In genomic region chr10:46014215-46014614, GRCh38 we compare ENCODE assay signal across 25 cellular contexts. TPM values are rescaled to one million over a fixed set of nuclear protein-coding genes. Genes with fewer than 3 reads are reported as not detected.
"Had no signal": no experiment of that assay in that cellular context is flagged by ENCODE, and none has a peak within 500 bp of the region (broad histone marks: within the 10 kb centered on the region; RNA-seq: fewer than 3 reads in every experiment).

No MANE protein-coding gene starts in this region.

- DNase-seq: activated B cell treated with CpG ODN at 0.5 μM for 24 hours; activated CD4-positive, alpha-beta T cell treated with anti-CD3 and anti-CD28 coated beads, Interleukin-2, amount 10 ng/mL, durations not matched to agents 7 days and 5 days; activated naive CD4-positive, alpha-beta T cell treated with anti-CD3 and anti-CD28 coated beads for 36 hours; amygdala; endodermal cell; glutamatergic neuron; immature natural killer cell; left cardiac atrium; occipital lobe; sigmoid colon; stimulated activated CD4-positive, alpha-beta T cell treated with anti-CD3 and anti-CD28 coated beads, Interleukin-2, amount 100 ng/mL, for 24 hours; stimulated activated naive CD8-positive, alpha-beta T cell treated with anti-CD3 and anti-CD28 coated beads, Interleukin-15, Interleukin-2, amounts not matched to agents 100 U/mL and 50 U/mL, for 24 hours; upper lobe of left lung had no signal

- H3K4me1 ChIP-seq: prostate gland had no signal

- FAIRE-seq: TTC549 had no signal

- H3K27ac Mint-ChIP-seq: activated B cell treated with CpG ODN at 0.5 μM for 24 hours; activated CD4-positive, alpha-beta T cell treated with anti-CD3 and anti-CD28 coated beads, Interleukin-2, amount 10 ng/mL, durations not matched to agents 7 days and 5 days; activated T-helper 1 cell treated with anti-CD3 and anti-CD28 coated beads, Interleukin-12 subunit alpha, Interleukin-12 subunit beta, Interleukin-2, Interleukin-4 antibody, amounts not matched to agents 30 ng/mL and 10 ng/mL and 1 ng/mL, durations not matched to agents 14 hours and 24 hours and 36 hours; brain; dendritic cell treated with granulocyte-macrophage colony-stimulating factor and Interleukin-4, amounts not matched to agents 40 ng/mL and 50 ng/mL, for 4 days; endodermal cell; natural killer cell treated with Interleukin-12 subunit alpha and Interleukin-12 subunit beta and Interleukin-15 and Interleukin-18, amount 100 ng/mL, for 72 hours; T-helper 1 cell treated with Interleukin-12 subunit alpha and Interleukin-12 subunit beta and Interleukin-4 antibody, amounts not matched to agents 30 μg/mL and 1 μg/mL, for 36 hours had no signal

- H3K9me3 ChIP-seq: prostate gland, sigmoid colon, upper lobe of left lung had no signal

- ATAC-seq: left cardiac atrium; natural killer cell treated with Interleukin-12 subunit alpha and Interleukin-12 subunit beta and Interleukin-15 and Interleukin-18, amount 100 ng/mL, for 72 hours; SK-N-SH treated with all-trans-retinoic acid at 6 μM for 48 hours; stimulated activated naive CD8-positive, alpha-beta T cell treated with anti-CD3 and anti-CD28 coated beads, Interleukin-15, Interleukin-2, amounts not matched to agents 100 U/mL and 50 U/mL, for 24 hours had no signal

- H3K9me3 Mint-ChIP-seq: activated B cell treated with CpG ODN at 0.5 μM for 24 hours; activated CD4-positive, alpha-beta T cell treated with anti-CD3 and anti-CD28 coated beads, Interleukin-2, amount 10 ng/mL, durations not matched to agents 7 days and 5 days; activated naive CD4-positive, alpha-beta T cell treated with anti-CD3 and anti-CD28 coated beads for 36 hours; activated T-helper 1 cell treated with anti-CD3 and anti-CD28 coated beads, Interleukin-12 subunit alpha, Interleukin-12 subunit beta, Interleukin-2, Interleukin-4 antibody, amounts not matched to agents 30 ng/mL and 10 ng/mL and 1 ng/mL, durations not matched to agents 14 hours and 24 hours and 36 hours; brain; dendritic cell treated with granulocyte-macrophage colony-stimulating factor and Interleukin-4, amounts not matched to agents 40 ng/mL and 50 ng/mL, for 4 days; endodermal cell; immature natural killer cell; natural killer cell treated with Interleukin-12 subunit alpha and Interleukin-12 subunit beta and Interleukin-15 and Interleukin-18, amount 100 ng/mL, for 72 hours; T-helper 1 cell treated with Interleukin-12 subunit alpha and Interleukin-12 subunit beta and Interleukin-4 antibody, amounts not matched to agents 30 μg/mL and 1 μg/mL, for 36 hours had no signal

- H3K4me3 ChIP-seq: lung, prostate gland, sigmoid colon, upper lobe of left lung had no signal

- H3K27ac ChIP-seq: prostate gland, sigmoid colon, upper lobe of left lung had no signal

- H3K27me3 Mint-ChIP-seq: activated B cell treated with CpG ODN at 0.5 μM for 24 hours; activated CD4-positive, alpha-beta T cell treated with anti-CD3 and anti-CD28 coated beads, Interleukin-2, amount 10 ng/mL, durations not matched to agents 7 days and 5 days; brain; dendritic cell treated with granulocyte-macrophage colony-stimulating factor and Interleukin-4, amounts not matched to agents 40 ng/mL and 50 ng/mL, for 4 days; natural killer cell treated with Interleukin-12 subunit alpha and Interleukin-12 subunit beta and Interleukin-15 and Interleukin-18, amount 100 ng/mL, for 72 hours had no signal

- H3K4me3 Mint-ChIP-seq: activated B cell treated with CpG ODN at 0.5 μM for 24 hours; activated CD4-positive, alpha-beta T cell treated with anti-CD3 and anti-CD28 coated beads, Interleukin-2, amount 10 ng/mL, durations not matched to agents 7 days and 5 days; activated naive CD4-positive, alpha-beta T cell treated with anti-CD3 and anti-CD28 coated beads for 36 hours; activated T-helper 1 cell treated with anti-CD3 and anti-CD28 coated beads, Interleukin-12 subunit alpha, Interleukin-12 subunit beta, Interleukin-2, Interleukin-4 antibody, amounts not matched to agents 30 ng/mL and 10 ng/mL and 1 ng/mL, durations not matched to agents 14 hours and 24 hours and 36 hours; brain; dendritic cell treated with granulocyte-macrophage colony-stimulating factor and Interleukin-4, amounts not matched to agents 40 ng/mL and 50 ng/mL, for 4 days; endodermal cell; immature natural killer cell; natural killer cell treated with Interleukin-12 subunit alpha and Interleukin-12 subunit beta and Interleukin-15 and Interleukin-18, amount 100 ng/mL, for 72 hours; T-helper 1 cell treated with Interleukin-12 subunit alpha and Interleukin-12 subunit beta and Interleukin-4 antibody, amounts not matched to agents 30 μg/mL and 1 μg/mL, for 36 hours had no signal

- H3K27me3 ChIP-seq: sigmoid colon, upper lobe of left lung had no signal

RNA-seq across cellular contexts. Expression of gene MSMB, which starts 31.9 kb away (rescaled TPM):
- total RNA-seq: activated B cell treated with CpG ODN at 0.5 μM for 24 hours; activated CD4-positive, alpha-beta T cell treated with anti-CD3 and anti-CD28 coated beads, Interleukin-2, amount 10 ng/mL, durations not matched to agents 7 days and 5 days; activated naive CD4-positive, alpha-beta T cell treated with anti-CD3 and anti-CD28 coated beads for 36 hours; activated T-helper 1 cell treated with anti-CD3 and anti-CD28 coated beads, Interleukin-12 subunit alpha, Interleukin-12 subunit beta, Interleukin-2, Interleukin-4 antibody, amounts not matched to agents 30 ng/mL and 10 ng/mL and 1 ng/mL, durations not matched to agents 14 hours and 24 hours and 36 hours; fibroblast of villous mesenchyme; left cardiac atrium; mononuclear cell; natural killer cell treated with Interleukin-12 subunit alpha and Interleukin-12 subunit beta and Interleukin-15 and Interleukin-18, amount 100 ng/mL, for 72 hours; occipital lobe; sigmoid colon; temporal lobe had no signal
- polyA plus RNA-seq: immature natural killer cell, sigmoid colon had no signal
